20 cellular contexts compared by ENCODE assay signal in genomic region chr16:64969221-64969620, GRCh38.
DNase-seq lines count a peak whose midpoint lies in the region; ATAC-seq, FAIRE-seq and TF ChIP-seq lines count a peak whose summit lies in the region.
"Had no signal": no experiment of that assay in that cellular context is flagged by ENCODE, and none has a peak within 500 bp of the region (broad histone marks: within the 10 kb centered on the region; RNA-seq: fewer than 3 reads in every experiment).

No MANE protein-coding gene starts in this region.

- no peaks in the 10 kb centered on the region for H3K9me3 Mint-ChIP-seq in stimulated activated naive CD8-positive, alpha-beta T cell treated with anti-CD3 and anti-CD28 coated beads, Interleukin-15, amount 100 ng/mL, for 72 hours
- H3K9me3 Mint-ChIP-seq in stimulated activated effector memory CD8-positive, alpha-beta T cell treated with anti-CD3 and anti-CD28 coated beads, Interleukin-12 subunit alpha, Interleukin-12 subunit beta, amount 100 ng/mL, for 72 hours: peaks cover 6% of the 10 kb centered on the region

- H3K4me3 ChIP-seq in astrocyte of the spinal cord (ENCODE audit: low read depth, low read length) (no peak overlapping the region), fibroblast of villous mesenchyme (ENCODE audit: low read depth, low read length) (no peak overlapping the region)

- peak; percentile 43 for DNase-seq in EH (ENCODE audit: low read depth)
- DNase-seq in astrocyte of the spinal cord (ENCODE audit: low read depth, low spot score): peak; percentile 29
- DNase-seq in fibroblast of villous mesenchyme (ENCODE audit: low read depth): peak; percentile 61
- DNase-seq in pons (ENCODE audit: low spot score): peak; percentile 25
- DNase-seq in stimulated activated naive CD8-positive, alpha-beta T cell treated with anti-CD3 and anti-CD28 coated beads, Interleukin-15, amount 100 ng/mL, for 72 hours: no peak
- DNase-seq in GM13977 (ENCODE audit: low spot score): no peak
- no peak for DNase-seq in GM12891 (ENCODE audit: insufficient read length, low spot score)
- no peak for DNase-seq in stimulated activated effector memory CD8-positive, alpha-beta T cell treated with anti-CD3 and anti-CD28 coated beads, Interleukin-12 subunit alpha, Interleukin-12 subunit beta, amount 100 ng/mL, for 72 hours (ENCODE audit: low spot score in 2 of 2)
- DNase-seq: 8988T; CD4-positive, alpha-beta memory T cell; DMS79 treated with DMSO at 0.1 percent for 48 hours; NCI-H1048; NCI-H1436 treated with DMSO at 0.1 percent for 48 hours; NCI-H2081; NCI-H524 had no signal

- no peaks in the 10 kb centered on the region for H3K27me3 Mint-ChIP-seq in stimulated activated naive CD8-positive, alpha-beta T cell treated with anti-CD3 and anti-CD28 coated beads, Interleukin-15, amount 100 ng/mL, for 72 hours
- H3K27me3 Mint-ChIP-seq: CD4-positive, alpha-beta memory T cell had no signal

- no peak for TF ChIP-seq POLR2A in GM12891 (IDR thresholded peaks at IDR 0.05; ENCODE audit: low read depth, low read length)

- no peak overlapping the region for H3K27ac Mint-ChIP-seq in stimulated activated naive CD8-positive, alpha-beta T cell treated with anti-CD3 and anti-CD28 coated beads, Interleukin-15, amount 100 ng/mL, for 72 hours
- H3K27ac Mint-ChIP-seq in stimulated activated effector memory CD8-positive, alpha-beta T cell treated with anti-CD3 and anti-CD28 coated beads, Interleukin-12 subunit alpha, Interleukin-12 subunit beta, amount 100 ng/mL, for 72 hours: no peak overlapping the region
- H3K27ac Mint-ChIP-seq: CD4-positive, alpha-beta memory T cell had no signal

- H3K4me3 Mint-ChIP-seq in stimulated activated naive CD8-positive, alpha-beta T cell treated with anti-CD3 and anti-CD28 coated beads, Interleukin-15, amount 100 ng/mL, for 72 hours: no peak overlapping the region
- H3K4me3 Mint-ChIP-seq in stimulated activated effector memory CD8-positive, alpha-beta T cell treated with anti-CD3 and anti-CD28 coated beads, Interleukin-12 subunit alpha, Interleukin-12 subunit beta, amount 100 ng/mL, for 72 hours: no peak overlapping the region
- H3K4me3 Mint-ChIP-seq: CD4-positive, alpha-beta memory T cell had no signal

- no peaks in the 10 kb centered on the region for H3K4me1 Mint-ChIP-seq in stimulated activated naive CD8-positive, alpha-beta T cell treated with anti-CD3 and anti-CD28 coated beads, Interleukin-15, amount 100 ng/mL, for 72 hours
- no peaks in the 10 kb centered on the region for H3K4me1 Mint-ChIP-seq in stimulated activated effector memory CD8-positive, alpha-beta T cell treated with anti-CD3 and anti-CD28 coated beads, Interleukin-12 subunit alpha, Interleukin-12 subunit beta, amount 100 ng/mL, for 72 hours
- H3K4me1 Mint-ChIP-seq: CD4-positive, alpha-beta memory T cell had no signal

- no peak for TF ChIP-seq CTCF in astrocyte of the spinal cord (IDR thresholded peaks at IDR 0.05; ENCODE audit: low read depth, low read length)
- no peak for TF ChIP-seq CTCF in fibroblast of villous mesenchyme (IDR thresholded peaks at IDR 0.05; ENCODE audit: insufficient read depth, low read depth, low read length)
- TF ChIP-seq CTCF in GM13977 (IDR thresholded peaks at IDR 0.05; ENCODE audit: extremely low read depth, insufficient read depth, missing control alignments): no peak

- ATAC-seq in stimulated activated naive CD8-positive, alpha-beta T cell treated with anti-CD3 and anti-CD28 coated beads, Interleukin-15, amount 100 ng/mL, for 72 hours: no peak
- no peak for ATAC-seq in stimulated activated effector memory CD8-positive, alpha-beta T cell treated with anti-CD3 and anti-CD28 coated beads, Interleukin-12 subunit alpha, Interleukin-12 subunit beta, amount 100 ng/mL, for 72 hours
- ATAC-seq: HepG2 had no signal

- no peaks in the 10 kb centered on the region for H3K36me3 Mint-ChIP-seq in stimulated activated effector memory CD8-positive, alpha-beta T cell treated with anti-CD3 and anti-CD28 coated beads, Interleukin-12 subunit alpha, Interleukin-12 subunit beta, amount 100 ng/mL, for 72 hours
- H3K36me3 Mint-ChIP-seq: CD4-positive, alpha-beta memory T cell had no signal

- no peak for FAIRE-seq in GM12891 (lab: Jason Lieb, UNC)
- FAIRE-seq: D721Med, G401.6, GM12892, H1, HepG2 had no signal

- in situ Hi-C loops in astrocyte of the spinal cord (cut with HindIII; ENCODE audit: low sequenced_read_pairs): no loop called here
- in situ Hi-C loops in GM13977 (cut with MboI; ENCODE audit: low pct_unique_long_range_greater_than_20kb, low sequenced_read_pairs, unreplicated experiment): no loop called here

TF ChIP-seq in GM12891, 5 proteins besides CTCF, POLR2A, EP300 and RAD21:
- TF ChIP-seq POU2F2 (IDR thresholded peaks at IDR 0.05; ENCODE audit: low read depth, low read length) (no peak), POLR2AphosphoS5 (IDR thresholded peaks at IDR 0.05; ENCODE audit: low read depth, low read length) (no peak), TAF1 (IDR thresholded peaks at IDR 0.05; ENCODE audit: low read depth, low read length) (no peak), PAX5 (IDR thresholded peaks at IDR 0.05; ENCODE audit: insufficient read depth, low read length, severe bottlenecking) (no peak), SPI1 (IDR thresholded peaks at IDR 0.05; ENCODE audit: low read depth, low read length) (no peak)

Comparison
In these comparisons a context has a peak if more than half of its experiments do, and no peak if none do; other contexts are left out.
1. DNase-seq: peak in EH (single experiment), astrocyte of the spinal cord (single experiment), fibroblast of villous mesenchyme (single experiment) and pons (single experiment); none in stimulated activated naive CD8-positive, alpha-beta T cell treated with anti-CD3 and anti-CD28 coated beads, Interleukin-15, amount 100 ng/mL, for 72 hours (0 of 2), GM13977 (single experiment), GM12891 (single experiment) and stimulated activated effector memory CD8-positive, alpha-beta T cell treated with anti-CD3 and anti-CD28 coated beads, Interleukin-12 subunit alpha, Interleukin-12 subunit beta, amount 100 ng/mL, for 72 hours (0 of 2).